ENCODE assay signal across 30 cellular contexts in genomic region chr2:182918961-182919360, GRCh38. TPM values are rescaled to one million over a fixed set of nuclear protein-coding genes. Genes with fewer than 3 reads are reported as not detected.
"Had no signal": no experiment of that assay in that cellular context is flagged by ENCODE, and none has a peak within 500 bp of the region (broad histone marks: within the 10 kb centered on the region; RNA-seq: fewer than 3 reads in every experiment).

No MANE protein-coding gene starts in this region.

- H3K9me3 Mint-ChIP-seq: activated CD4-positive, alpha-beta memory T cell treated with anti-CD3 and anti-CD28 coated beads, Interleukin-2, amount 10 ng/mL, durations not matched to agents 7 days and 5 days; activated naive CD4-positive, alpha-beta T cell treated with anti-CD3 and anti-CD28 coated beads for 36 hours; activated T-helper 17 cell treated with anti-CD3 and anti-CD28 coated beads, Interleukin-2, amount 50 U/mL, for 72 hours; brain; central memory CD8-positive, alpha-beta T cell; T-cell had no signal

- H3K27me3 Mint-ChIP-seq: activated CD4-positive, alpha-beta memory T cell treated with anti-CD3 and anti-CD28 coated beads, Interleukin-2, amount 10 ng/mL, durations not matched to agents 7 days and 5 days; activated CD4-positive, alpha-beta T cell treated with anti-CD3 and anti-CD28 coated beads for 36 hours; activated naive CD8-positive, alpha-beta T cell; activated T-helper 17 cell treated with anti-CD3 and anti-CD28 coated beads, Interleukin-2, amount 50 U/mL, for 72 hours; central memory CD8-positive, alpha-beta T cell; T-cell had no signal

- DNase-seq: activated CD4-positive, alpha-beta memory T cell treated with anti-CD3 and anti-CD28 coated beads, Interleukin-2, amount 10 ng/mL, durations not matched to agents 7 days and 5 days; activated CD4-positive, alpha-beta T cell treated with anti-CD3 and anti-CD28 coated beads for 36 hours; activated CD4-positive, alpha-beta T cell treated with anti-CD3 and anti-CD28 coated beads, Interleukin-2, amount 50 U/mL, for 1 hour; activated gamma-delta T cell; activated naive CD4-positive, alpha-beta T cell treated with anti-CD3 and anti-CD28 coated beads for 36 hours; activated T-cell treated with anti-CD3 and anti-CD28 coated beads for 4 hours; activated T-cell treated with anti-CD3 and anti-CD28 coated beads, Interleukin-2, amount 50 U/mL, for 48 hours; amygdala; MM.1S; NCI-H1105; NCI-H1436; NCI-H1694 treated with DMSO at 0.1 percent for 48 hours; NCI-H2029 treated with DMSO at 0.1 percent for 48 hours; NCI-H345; NCI-H510A; NCI-H526 treated with DMSO at 0.1 percent for 48 hours; NCI-H82; OCI-M1; RPMI8226; T-cell; T-helper 2 cell had no signal

- H3K27ac ChIP-seq: SK-N-MC, VCaP had no signal

- H3K4me3 Mint-ChIP-seq: activated CD4-positive, alpha-beta memory T cell treated with anti-CD3 and anti-CD28 coated beads, Interleukin-2, amount 10 ng/mL, durations not matched to agents 7 days and 5 days; activated CD4-positive, alpha-beta T cell treated with anti-CD3 and anti-CD28 coated beads for 36 hours; activated naive CD4-positive, alpha-beta T cell treated with anti-CD3 and anti-CD28 coated beads for 36 hours; activated naive CD8-positive, alpha-beta T cell; activated T-helper 17 cell treated with anti-CD3 and anti-CD28 coated beads, Interleukin-2, amount 50 U/mL, for 72 hours; brain; central memory CD8-positive, alpha-beta T cell; T-cell had no signal

- H3K27ac Mint-ChIP-seq: activated CD4-positive, alpha-beta memory T cell treated with anti-CD3 and anti-CD28 coated beads, Interleukin-2, amount 10 ng/mL, durations not matched to agents 7 days and 5 days; activated CD4-positive, alpha-beta T cell treated with anti-CD3 and anti-CD28 coated beads for 36 hours; activated naive CD4-positive, alpha-beta T cell treated with anti-CD3 and anti-CD28 coated beads for 36 hours; activated naive CD8-positive, alpha-beta T cell; activated T-helper 17 cell treated with anti-CD3 and anti-CD28 coated beads, Interleukin-2, amount 50 U/mL, for 72 hours; T-cell had no signal

- ATAC-seq: activated CD4-positive, alpha-beta T cell treated with anti-CD3 and anti-CD28 coated beads for 36 hours; activated T-helper 17 cell treated with anti-CD3 and anti-CD28 coated beads, Interleukin-2, amount 50 U/mL, for 72 hours; Panc1; Right ventricle myocardium inferior; T-cell had no signal

- H3K4me3 ChIP-seq: SK-N-MC had no signal

- H3K4me1 Mint-ChIP-seq: activated CD4-positive, alpha-beta T cell treated with anti-CD3 and anti-CD28 coated beads for 36 hours; activated T-helper 17 cell treated with anti-CD3 and anti-CD28 coated beads, Interleukin-2, amount 50 U/mL, for 72 hours; central memory CD8-positive, alpha-beta T cell; T-cell had no signal

RNA-seq across cellular contexts. Expression of gene FRZB, which starts 52.5 kb away (rescaled TPM):
- total RNA-seq: activated CD4-positive, alpha-beta memory T cell treated with anti-CD3 and anti-CD28 coated beads, Interleukin-2, amount 10 ng/mL, durations not matched to agents 7 days and 5 days; activated CD4-positive, alpha-beta T cell treated with anti-CD3 and anti-CD28 coated beads for 36 hours; activated CD8-positive, alpha-beta memory T cell treated with anti-CD3 and anti-CD28 coated beads for 36 hours; activated naive CD4-positive, alpha-beta T cell treated with anti-CD3 and anti-CD28 coated beads for 36 hours; activated T-helper 17 cell treated with anti-CD3 and anti-CD28 coated beads, Interleukin-2, amount 50 U/mL, for 72 hours had no signal
